In the genomic region with DNA sequence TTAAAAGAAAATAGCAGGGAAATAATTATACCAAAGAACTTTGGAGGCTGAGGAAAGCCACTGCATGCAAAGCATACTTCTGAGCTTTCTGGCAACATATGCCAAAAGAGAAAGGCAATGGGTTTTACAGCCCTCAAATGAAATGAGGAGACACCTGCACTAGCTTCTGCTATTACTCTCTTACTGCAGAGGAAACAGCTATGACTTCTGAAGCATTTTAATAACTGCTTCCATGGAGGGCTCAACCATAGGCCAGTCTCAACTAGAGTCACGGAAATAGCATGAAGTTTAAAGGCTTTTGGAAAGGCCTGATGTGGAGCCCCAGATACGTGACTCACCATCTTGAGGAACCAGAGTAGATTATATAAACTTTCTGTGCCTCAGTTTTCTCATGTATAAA, we compare ENCODE assay signal across 17 cellular contexts.
DNase-seq lines count a peak whose midpoint lies in the region; ATAC-seq, FAIRE-seq and TF ChIP-seq lines count a peak whose summit lies in the region.
"Had no signal": no experiment of that assay in that cellular context is flagged by ENCODE, and none has a peak within 500 bp of the region (broad histone marks: within the 10 kb centered on the region; RNA-seq: fewer than 3 reads in every experiment).

No MANE protein-coding gene starts in this region.

- WGBS in GM12878 (ENCODE audit: insufficient coverage, insufficient replicate concordance, low lambda C conversion rate, missing lambda C conversion rate) = 3% methylated on average over 2 of the region's 2 CpGs
- WGBS in GM23248 (ENCODE audit: low coverage in 1 of 2, low lambda C conversion rate in 2 of 2, missing lambda C conversion rate in 2 of 2), 2 experiments = 100% methylated on average over 2 of the region's 2 CpGs

- H3K9ac ChIP-seq in BLaER1 (no peak overlapping the region), GM12878 (ENCODE audit: control insufficient read depth, insufficient read depth, low read length) (peak overlapping the region; percentile 12; the same call in 1 of the 2 replicates), GM23248 (no peak overlapping the region)

- DNase-seq in GM12878 (ENCODE audit: low read depth, low spot score) = no peak
- no peak for DNase-seq in HuH-7 (ENCODE audit: low spot score)
- no peak for DNase-seq in DMS53 treated with DMSO at 0.1 percent for 48 hours (lab: John Stamatoyannopoulos, UW; ENCODE audit: unreplicated experiment)
- DNase-seq in hepatic stellate cell (ENCODE audit: low spot score) = no peak
- no peak for DNase-seq in GM23248
- DNase-seq: anterior cingulate cortex; DMS 273 treated with DMSO at 0.1 percent for 48 hours; glutamatergic neuron; HFFc6; midbrain; NCI-H1694; NCI-H510A; PC-3; stimulated activated CD4-positive, alpha-beta T cell treated with anti-CD3 and anti-CD28 coated beads, Interleukin-4, amount 100 ng/mL, for 24 hours had no signal

- intact Hi-C loops in GM12878 (cut with micrococcal nuclease; ENCODE audit: unreplicated experiment) = no loop called here

- H3K79me2 ChIP-seq in GM12878 (ENCODE audit: control insufficient read depth, insufficient read depth, low read length) = peaks cover 54% of the 10 kb centered on the region
- H3K79me2 ChIP-seq in GM23248 (ENCODE audit: insufficient read depth) = peaks cover 18% of the 10 kb centered on the region; the same call in 1 of the 2 replicates

- TF ChIP-seq RAD21 in GM12878 (IDR thresholded peaks at IDR 0.05; ENCODE audit: insufficient read depth, low read depth, low read length) = no peak

- no peak for FAIRE-seq in GM12878 (lab: Jason Lieb, UNC)

- SMC1A ChIA-PET in GM12878 (lab: Charles Lee; ENCODE audit: uncharacterized antibody, unreplicated experiment) = interaction anchor here (0.8 to 9.9 kb wide), 22 partner anchors 8 to 813 kb away, joined by 3 to 125 read pairs (median 6); a partner anchor contains a TSS

- no peak for TF ChIP-seq POLR2A in GM12878 (IDR thresholded peaks at IDR 0.05; ENCODE audit: low read depth, low read length)

- H3K9me2 ChIP-seq in GM23248 (ENCODE audit: insufficient read depth) = no peaks in the 10 kb centered on the region

- H3K4me3 ChIP-seq in BLaER1 (no peak overlapping the region), GM12878 (no peak overlapping the region), GM23248 (no peak overlapping the region)

- no peak for TF ChIP-seq CTCF in GM12878 (IDR thresholded peaks at IDR 0.05 in 2 of 3, conservative IDR thresholded peaks at IDR 0.05 in 1 of 3; ENCODE audit: control insufficient read depth in 2 of 3, extremely low read depth in 1 of 3, insufficient read depth in 1 of 3, low read depth in 3 of 3, low read length in 3 of 3)

- no TSS peak for BruUV-seq in GM12878 (replicated peaks; lab: Mats Ljungman, UMichigan)

- 0 out of 2 replicates have a peak overlapping the region, but pooled peaks have one; percentile 5 for H3K27ac ChIP-seq in BLaER1
- peak overlapping the region; percentile 88 for H3K27ac ChIP-seq in GM12878 (ENCODE audit: control insufficient read depth, insufficient read depth)
- H3K27ac ChIP-seq in GM23248 = no peak overlapping the region

- CTCF ChIA-PET in GM12878 (lab: Yijun Ruan, JAX) = interaction anchor here (1.0 to 1.9 kb wide), 7 partner anchors 15 to 137 kb away, joined by 3 to 6 read pairs (median 5); no protein-coding TSS in a partner anchor

- H2AFZ ChIP-seq in GM12878 (ENCODE audit: control insufficient read depth, low read depth, low read length) = no peak overlapping the region
- no peak overlapping the region for H2AFZ ChIP-seq in GM23248

- RAD21 ChIA-PET in GM12878 (lab: Charles Lee; ENCODE audit: unreplicated experiment) = interaction anchor here (0.7 to 3.7 kb wide), 20 partner anchors 8 to 138 kb away, joined by 3 to 27 read pairs (median 5); no protein-coding TSS in a partner anchor

- H3K36me3 ChIP-seq in BLaER1 (peaks cover 64% of the 10 kb centered on the region), GM12878 (ENCODE audit: control insufficient read depth in 2 of 2, insufficient read depth in 2 of 2, low read length in 1 of 2) (peaks cover 20 to 26% of the 10 kb centered on the region in 2 experiments), GM23248 (ENCODE audit: low read depth) (peaks cover 12% of the 10 kb centered on the region; the same call in 1 of the 2 replicates)

- peaks cover 60% of the 10 kb centered on the region for H3K4me1 ChIP-seq in BLaER1
- peaks cover 88% of the 10 kb centered on the region for H3K4me1 ChIP-seq in GM12878 (ENCODE audit: control insufficient read depth, insufficient read depth, low read length)
- peaks cover 13% of the 10 kb centered on the region; the same call in 1 of the 2 replicates for H3K4me1 ChIP-seq in GM23248 (ENCODE audit: insufficient read depth)

- H3F3A ChIP-seq in GM23248 (ENCODE audit: insufficient read depth) = peaks cover 10% of the 10 kb centered on the region; the same call in 1 of the 2 replicates

- H3K27me3 ChIP-seq in BLaER1 (no peaks in the 10 kb centered on the region), GM12878 (replicated peaks in 1 of 2; ENCODE audit: control insufficient read depth in 2 of 2, insufficient read depth in 2 of 2, low read length in 1 of 2) (no peaks in the 10 kb centered on the region), GM23248 (replicated peaks; ENCODE audit: insufficient read depth) (no peaks in the 10 kb centered on the region)

- H3K4me2 ChIP-seq in BLaER1 = peak overlapping the region; percentile 87; the same call in 1 of the 2 replicates
- peak overlapping the region; percentile 67 for H3K4me2 ChIP-seq in GM12878 (ENCODE audit: control insufficient read depth, insufficient read depth)
- H3K4me2 ChIP-seq in GM23248 (ENCODE audit: unreplicated experiment) = no peak overlapping the region

- H4K20me1 ChIP-seq in BLaER1 (peaks cover 29% of the 10 kb centered on the region; the same call in 1 of the 2 replicates), GM12878 (ENCODE audit: control insufficient read depth, insufficient read depth) (no peaks in the 10 kb centered on the region), GM23248 (ENCODE audit: insufficient read depth) (no peaks in the 10 kb centered on the region)

- in situ Hi-C loops in GM12878 (cut with MboI) (loop anchor here (10.0 kb wide), 1 partner anchor 575 kb away; no protein-coding TSS in a partner anchor), GM23248 (cut with MboI) (no loop called here)

- no peak for TF ChIP-seq EP300 in GM12878 (IDR thresholded peaks at IDR 0.05; ENCODE audit: borderline replicate concordance in 1 of 2, control insufficient read depth in 1 of 2, low read depth in 2 of 2, low read length in 2 of 2)

- peak; percentile 21 for ATAC-seq in GM18511 (IDR thresholded peaks at IDR 0.05; ENCODE audit: unreplicated experiment)
- ATAC-seq in HG03354 (IDR thresholded peaks at IDR 0.05; ENCODE audit: poor library complexity, severe bottlenecking, unreplicated experiment) = peak; percentile 36
- ATAC-seq in GM12878 = peak; percentile 4
- ATAC-seq: PC-3 had no signal

- POLR2A ChIA-PET in GM12878 (lab: Charles Lee) = interaction anchor here (0.8 to 3.6 kb wide), 13 partner anchors 10 to 136 kb away, joined by 3 to 16 read pairs (median 9); a partner anchor contains a TSS

- peaks cover 33% of the 10 kb centered on the region for H3K9me3 ChIP-seq in BLaER1
- peaks cover 9% of the 10 kb centered on the region for H3K9me3 ChIP-seq in GM12878 (replicated peaks; ENCODE audit: control insufficient read depth, insufficient read depth, low read length)
- no peaks in the 10 kb centered on the region for H3K9me3 ChIP-seq in GM23248 (ENCODE audit: low read depth)

TF ChIP-seq in GM12878, 131 proteins besides CTCF, POLR2A, EP300 and RAD21:
- 0 out of 2 replicates have a peak, but pooled peaks have one; percentile 12 for TF ChIP-seq MTA3 (IDR thresholded peaks at IDR 0.05; ENCODE audit: borderline replicate concordance, low read length)
- no peak for TF ChIP-seq ZBED1 (IDR thresholded peaks at IDR 0.05; ENCODE audit: borderline replicate concordance)
- 0 out of 2 replicates have a peak, but pooled peaks have one; percentile 12 for TF ChIP-seq FOXM1 (IDR thresholded peaks at IDR 0.05; ENCODE audit: low read depth, low read length)
- TF ChIP-seq, protein P1, sequence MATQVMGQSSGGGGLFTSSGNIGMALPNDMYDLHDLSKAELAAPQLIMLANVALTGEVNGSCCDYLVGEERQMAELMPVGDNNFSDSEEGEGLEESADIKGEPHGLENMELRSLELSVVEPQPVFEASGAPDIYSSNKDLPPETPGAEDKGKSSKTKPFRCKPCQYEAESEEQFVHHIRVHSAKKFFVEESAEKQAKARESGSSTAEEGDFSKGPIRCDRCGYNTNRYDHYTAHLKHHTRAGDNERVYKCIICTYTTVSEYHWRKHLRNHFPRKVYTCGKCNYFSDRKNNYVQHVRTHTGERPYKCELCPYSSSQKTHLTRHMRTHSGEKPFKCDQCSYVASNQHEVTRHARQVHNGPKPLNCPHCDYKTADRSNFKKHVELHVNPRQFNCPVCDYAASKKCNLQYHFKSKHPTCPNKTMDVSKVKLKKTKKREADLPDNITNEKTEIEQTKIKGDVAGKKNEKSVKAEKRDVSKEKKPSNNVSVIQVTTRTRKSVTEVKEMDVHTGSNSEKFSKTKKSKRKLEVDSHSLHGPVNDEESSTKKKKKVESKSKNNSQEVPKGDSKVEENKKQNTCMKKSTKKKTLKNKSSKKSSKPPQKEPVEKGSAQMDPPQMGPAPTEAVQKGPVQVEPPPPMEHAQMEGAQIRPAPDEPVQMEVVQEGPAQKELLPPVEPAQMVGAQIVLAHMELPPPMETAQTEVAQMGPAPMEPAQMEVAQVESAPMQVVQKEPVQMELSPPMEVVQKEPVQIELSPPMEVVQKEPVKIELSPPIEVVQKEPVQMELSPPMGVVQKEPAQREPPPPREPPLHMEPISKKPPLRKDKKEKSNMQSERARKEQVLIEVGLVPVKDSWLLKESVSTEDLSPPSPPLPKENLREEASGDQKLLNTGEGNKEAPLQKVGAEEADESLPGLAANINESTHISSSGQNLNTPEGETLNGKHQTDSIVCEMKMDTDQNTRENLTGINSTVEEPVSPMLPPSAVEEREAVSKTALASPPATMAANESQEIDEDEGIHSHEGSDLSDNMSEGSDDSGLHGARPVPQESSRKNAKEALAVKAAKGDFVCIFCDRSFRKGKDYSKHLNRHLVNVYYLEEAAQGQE (IDR thresholded peaks at IDR 0.05; ENCODE audit: low read depth, low read length) = no peak
- TF ChIP-seq EED (IDR thresholded peaks at IDR 0.05; ENCODE audit: low read depth) = 0 out of 2 replicates have a peak, but pooled peaks have one; percentile 5
